Comparison of ENCODE assay signal across 17 cellular contexts in the genomic region with DNA sequence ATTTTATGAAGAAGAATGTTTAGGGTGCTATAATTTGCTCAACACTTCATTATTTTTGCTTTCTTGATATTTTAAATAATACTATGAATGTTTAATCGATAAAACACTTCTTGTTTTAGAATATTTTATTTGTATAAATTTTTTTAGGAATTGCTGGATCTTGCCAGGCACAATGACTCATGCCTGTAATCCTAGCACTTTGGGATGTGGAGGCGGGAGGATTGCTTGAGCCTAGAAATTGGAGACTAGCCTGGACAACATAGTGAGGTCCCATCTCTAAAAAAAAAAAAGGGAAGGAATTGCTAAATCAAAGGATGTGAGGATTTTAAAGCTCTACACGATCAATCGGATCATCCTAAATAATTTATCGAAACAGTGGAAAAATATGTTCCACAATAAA.
"Had no signal": no experiment of that assay in that cellular context is flagged by ENCODE, and none has a peak within 500 bp of the region (broad histone marks: within the 10 kb centered on the region; RNA-seq: fewer than 3 reads in every experiment).

No MANE protein-coding gene starts in this region.

- FAIRE-seq: islet of Langerhans had no signal

- H3K36me3 ChIP-seq: cardiac muscle cell, sigmoid colon, thoracic aorta, vagina had no signal

- H3K27me3 ChIP-seq: cardiac muscle cell, heart left ventricle, sigmoid colon, vagina had no signal

- H3K4me3 ChIP-seq: cardiac muscle cell, heart left ventricle, sigmoid colon, thoracic aorta, vagina had no signal

- H3K9me3 ChIP-seq: heart left ventricle, sigmoid colon, thoracic aorta, vagina had no signal

- DNase-seq: activated CD4-positive, alpha-beta T cell treated with anti-CD3 and anti-CD28 coated beads for 1 hour; activated CD4-positive, alpha-beta T cell treated with anti-CD3 and anti-CD28 coated beads, Interleukin-2, amount 50 U/mL, for 1 hour; activated CD8-positive, alpha-beta T cell treated with anti-CD3 and anti-CD28 coated beads, Interleukin-2, amount 10 ng/mL, durations not matched to agents 7 days and 5 days; activated gamma-delta T cell; activated naive CD4-positive, alpha-beta T cell treated with anti-CD3 and anti-CD28 coated beads, Interleukin-2, amount 50 U/mL, for 16 hours; activated naive CD8-positive, alpha-beta T cell treated with anti-CD3 and anti-CD28 coated beads, Interleukin-2, amount 50 U/mL, for 24 hours; erythroblast; heart left ventricle; left cardiac atrium; mesenchymal stem cell; sigmoid colon; stimulated activated CD4-positive, alpha-beta T cell treated with anti-CD3 and anti-CD28 coated beads, Interleukin-2, amount 100 ng/mL, for 48 hours; stimulated activated naive CD4-positive, alpha-beta T cell treated with Interleukin-2 at 50 U/mL for 16 hours had no signal

- H3K27ac ChIP-seq: cardiac muscle cell, heart left ventricle, sigmoid colon, thoracic aorta, vagina had no signal

- ATAC-seq: activated CD8-positive, alpha-beta T cell treated with anti-CD3 and anti-CD28 coated beads, Interleukin-2, amount 10 ng/mL, durations not matched to agents 7 days and 5 days; activated naive CD8-positive, alpha-beta T cell treated with anti-CD3 and anti-CD28 coated beads, Interleukin-2, amount 50 U/mL, for 24 hours had no signal
